In the genomic region with DNA sequence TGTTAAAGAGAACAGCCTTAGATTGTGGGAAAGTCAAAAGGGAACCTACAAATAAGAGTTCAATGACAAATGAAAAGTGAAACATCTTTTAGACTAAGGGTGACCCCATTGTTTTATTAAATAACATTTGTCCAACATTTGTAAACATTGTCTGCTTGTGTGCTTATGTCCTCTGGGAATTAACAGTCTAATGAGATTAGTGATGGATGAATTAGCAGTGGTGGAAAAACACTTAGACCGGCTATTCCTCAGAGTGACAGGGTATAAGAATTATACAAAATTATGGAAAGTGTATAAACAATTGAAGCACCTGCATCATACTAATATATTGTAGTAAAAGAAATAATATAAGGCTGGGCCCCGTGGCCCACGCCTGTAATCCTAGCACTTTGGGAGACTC, we compare ENCODE assay signal across 18 cellular contexts. TPM values are rescaled to one million over a fixed set of nuclear protein-coding genes. Genes with fewer than 3 reads are reported as not detected.
DNase-seq lines count a peak whose midpoint lies in the region; ATAC-seq and TF ChIP-seq lines count a peak whose summit lies in the region.
"Had no signal": no experiment of that assay in that cellular context is flagged by ENCODE, and none has a peak within 500 bp of the region (broad histone marks: within the 10 kb centered on the region; RNA-seq: fewer than 3 reads in every experiment).

No MANE protein-coding gene starts in this region.

- RAD21 ChIA-PET in HCT116 (lab: Charles Lee; ENCODE audit: low non-redundant PET in 1 of 2, low total read pairs in 2 of 2, uncharacterized antibody in 2 of 2, unreplicated experiment in 2 of 2), result no interaction called here

- H2AFZ ChIP-seq in HCT116 (ENCODE audit: low read depth, low read length, poor library complexity, severe bottlenecking) (no peak overlapping the region), PC-9 (no peak overlapping the region)

- no peaks in the 10 kb centered on the region for H3K27me3 Mint-ChIP-seq in central memory CD8-positive, alpha-beta T cell

- H3K36me3 Mint-ChIP-seq in central memory CD8-positive, alpha-beta T cell (ENCODE audit: insufficient read depth), result peaks cover 29% of the 10 kb centered on the region
- H3K36me3 Mint-ChIP-seq: CD14-positive monocyte had no signal

- H3K79me2 ChIP-seq in HCT116 (ENCODE audit: insufficient read depth, low read length), result no peaks in the 10 kb centered on the region
- H3K79me2 ChIP-seq in PC-9 (ENCODE audit: low read depth), result peaks cover 4% of the 10 kb centered on the region; the same call in 1 of the 2 replicates

- peak overlapping the region in 10 of 11 experiments; percentile 20 to 93 (median 84); a peak in 14 of 22 replicates for H3K4me2 ChIP-seq in BLaER1 treated with 17β-estradiol and CSF1 and Interleukin-3, amounts not matched to agents 10 nM and 100 nM
- no peak overlapping the region for H3K4me2 ChIP-seq in HCT116 (ENCODE audit: low read length)
- H3K4me2 ChIP-seq in PC-9, result peak overlapping the region; percentile 95; the same call in 1 of the 2 replicates

- no peak for DNase-seq in HCT116 (ENCODE audit: low read depth, low spot score)
- DNase-seq in PC-9, result no peak
- no peak for DNase-seq in central memory CD8-positive, alpha-beta T cell (ENCODE audit: low spot score in 2 of 2)
- DNase-seq in hippocampal formation (lab: John Stamatoyannopoulos, UW), result no peak
- no peak for DNase-seq in SIG-M5 (lab: John Stamatoyannopoulos, UW)
- no peak for DNase-seq in MV-4-11 (lab: John Stamatoyannopoulos, UW)
- DNase-seq: activated gamma-delta T cell treated with Interleukin-2 at 50 U/mL for 16 hours; EL; KG1; left lung; NCI-H187; psoas muscle; stimulated activated CD4-positive, alpha-beta T cell treated with anti-CD3 and anti-CD28 coated beads, Interleukin-15, amount 100 ng/mL, for 24 hours; substantia nigra had no signal

- H3F3A ChIP-seq in PC-9 (ENCODE audit: insufficient read depth, low read depth), result peaks cover 38% of the 10 kb centered on the region

- H3K27ac ChIP-seq in BLaER1 treated with 17β-estradiol and CSF1 and Interleukin-3, amounts not matched to agents 10 nM and 100 nM, result peak overlapping the region in 9 of 11 experiments; percentile 89 to 99 (median 96); a peak in 15 of 22 replicates
- H3K27ac ChIP-seq in HCT116 (ENCODE audit: low read depth, low read length), result peak overlapping the region; percentile 85; the same call in 1 of the 2 replicates
- no peak overlapping the region for H3K27ac ChIP-seq in PC-9

- no peaks in the 10 kb centered on the region for H3K9me3 Mint-ChIP-seq in central memory CD8-positive, alpha-beta T cell
- H3K9me3 Mint-ChIP-seq: CD14-positive monocyte had no signal

- no peak overlapping the region for H3K4me3 ChIP-seq in BLaER1 treated with 17β-estradiol and CSF1 and Interleukin-3, amounts not matched to agents 10 nM and 100 nM
- H3K4me3 ChIP-seq in HCT116 (replicated peaks in 1 of 2; ENCODE audit: low read depth in 1 of 2, low read length in 2 of 2) (no peak overlapping the region), PC-9 (no peak overlapping the region)
- H3K4me3 ChIP-seq: left lung had no signal

- no peak for TF ChIP-seq POLR2A in HCT116 (IDR thresholded peaks at IDR 0.05; ENCODE audit: borderline replicate concordance, extremely low read depth, insufficient read depth, insufficient read length)

- peak overlapping the region in 4 of 11 experiments; percentile 21 to 98 (median 96); a peak in 5 of 22 replicates for H3K9ac ChIP-seq in BLaER1 treated with 17β-estradiol and CSF1 and Interleukin-3, amounts not matched to agents 10 nM and 100 nM
- no peak overlapping the region; the same call in 1 of the 2 replicates for H3K9ac ChIP-seq in HCT116 (ENCODE audit: low read length)

- H3K9me2 ChIP-seq in HCT116 (ENCODE audit: insufficient read depth) (no peaks in the 10 kb centered on the region), PC-9 (ENCODE audit: insufficient read depth) (no peaks in the 10 kb centered on the region)

- TF ChIP-seq CTCF in HCT116 (IDR thresholded peaks at IDR 0.05 in 2 of 3, conservative IDR thresholded peaks at IDR 0.05 in 1 of 3; ENCODE audit: borderline replicate concordance in 1 of 3, insufficient read depth in 1 of 3, low read depth in 2 of 3, low read length in 2 of 3) (no peak), PC-9 (conservative IDR thresholded peaks at IDR 0.05) (no peak)

- intact Hi-C loops in HCT116 (cut with micrococcal nuclease) (loop anchor here (2.0 to 10.0 kb wide), 2 partner anchors 45 to 1837 kb away; a partner anchor contains a TSS), PC-9 (cut with micrococcal nuclease; ENCODE audit: unreplicated experiment) (no loop called here)

- H4K20me1 ChIP-seq in BLaER1 treated with 17β-estradiol and CSF1 and Interleukin-3, amounts not matched to agents 10 nM and 100 nM, result peaks cover 0 to 8% (median 0%) of the 10 kb centered on the region in 11 experiments; a peak in 6 of 22 replicates
- H4K20me1 ChIP-seq in HCT116 (ENCODE audit: insufficient read depth) (no peaks in the 10 kb centered on the region), PC-9 (ENCODE audit: insufficient read depth) (no peaks in the 10 kb centered on the region)

- peaks cover 26% of the 10 kb centered on the region for H3K4me1 Mint-ChIP-seq in central memory CD8-positive, alpha-beta T cell

- no peaks in the 10 kb centered on the region for H3K9me3 ChIP-seq in BLaER1 treated with 17β-estradiol and CSF1 and Interleukin-3, amounts not matched to agents 10 nM and 100 nM (replicated peaks in 1 of 11)
- no peaks in the 10 kb centered on the region for H3K9me3 ChIP-seq in HCT116 (ENCODE audit: control insufficient read depth in 1 of 2, insufficient read depth in 1 of 2, low read depth in 1 of 2, low read length in 2 of 2)
- H3K9me3 ChIP-seq in PC-9 (ENCODE audit: insufficient read depth, low read depth), result no peaks in the 10 kb centered on the region
- H3K9me3 ChIP-seq: breast epithelium, left lung, psoas muscle had no signal

- H3K27ac Mint-ChIP-seq in central memory CD8-positive, alpha-beta T cell (ENCODE audit: low read depth), result peak overlapping the region; percentile 57
- H3K27ac Mint-ChIP-seq: CD14-positive monocyte had no signal

- POLR2A ChIA-PET in HCT116 (lab: Charles Lee) (interaction anchor here (0.8 to 6.1 kb wide), 8 partner anchors 26 to 131 kb away, joined by 3 to 76 read pairs (median 32); a partner anchor contains a TSS), PC-9 (lab: Charles Lee; ENCODE audit: unreplicated experiment) (interaction anchor here (0.6 kb wide), 1 partner anchor 108 kb away, joined by 4 read pairs; no protein-coding TSS in a partner anchor)

- no peak for TF ChIP-seq RAD21 in HCT116 (IDR thresholded peaks at IDR 0.05; ENCODE audit: low read depth)

- H3K36me3 ChIP-seq in BLaER1 treated with 17β-estradiol and CSF1 and Interleukin-3, amounts not matched to agents 10 nM and 100 nM, result no peaks in the 10 kb centered on the region
- H3K36me3 ChIP-seq in HCT116 (ENCODE audit: control insufficient read depth in 1 of 2, insufficient read depth in 2 of 2, low read length in 2 of 2) (no peaks in the 10 kb centered on the region), PC-9 (ENCODE audit: low read depth) (no peaks in the 10 kb centered on the region)
- H3K36me3 ChIP-seq: breast epithelium, left lung had no signal

- ATAC-seq in HCT116 (no peak), GM21367 (IDR thresholded peaks at IDR 0.05; ENCODE audit: unreplicated experiment) (no peak)
- ATAC-seq in central memory CD8-positive, alpha-beta T cell (replicated peaks; ENCODE audit: extremely low read depth, poor library complexity, severe bottlenecking), result no peak
- ATAC-seq: left lung, psoas muscle had no signal

- H3K4me1 ChIP-seq in BLaER1 treated with 17β-estradiol and CSF1 and Interleukin-3, amounts not matched to agents 10 nM and 100 nM, result peaks cover 27 to 53% (median 31%) of the 10 kb centered on the region in 10 experiments
- peaks cover 30 to 54% of the 10 kb centered on the region in 2 experiments for H3K4me1 ChIP-seq in HCT116 (ENCODE audit: control insufficient read depth in 1 of 2, insufficient read depth in 2 of 2, low read length in 2 of 2)
- H3K4me1 ChIP-seq in PC-9 (replicated peaks; ENCODE audit: insufficient read depth), result peaks cover 26% of the 10 kb centered on the region
- H3K4me1 ChIP-seq: breast epithelium had no signal

- H3K4me3 Mint-ChIP-seq in central memory CD8-positive, alpha-beta T cell, result no peak overlapping the region
- H3K4me3 Mint-ChIP-seq: CD14-positive monocyte had no signal

- no peaks in the 10 kb centered on the region for H3K27me3 ChIP-seq in BLaER1 treated with 17β-estradiol and CSF1 and Interleukin-3, amounts not matched to agents 10 nM and 100 nM
- H3K27me3 ChIP-seq in HCT116 (ENCODE audit: insufficient read depth, low read length), result no peaks in the 10 kb centered on the region
- H3K27me3 ChIP-seq in PC-9 (ENCODE audit: insufficient read depth, low read depth), result no peaks in the 10 kb centered on the region
- H3K27me3 ChIP-seq: breast epithelium, left lung had no signal

- CTCF ChIA-PET in HCT116 (lab: Charles Lee), result no interaction called here
- CTCF ChIA-PET in PC-9 (lab: Charles Lee), result interaction anchor here (0.6 kb wide), 1 partner anchor 538 kb away, joined by 3 read pairs; no protein-coding TSS in a partner anchor

- BruUV-seq in HCT116 (replicated peaks; lab: Mats Ljungman, UMichigan), result no TSS peak
- BruUV-seq in PC-9 (replicated peaks; lab: Mats Ljungman, UMichigan), result no TSS peak

TF ChIP-seq in HCT116, 20 proteins besides CTCF, POLR2A, EP300 and RAD21 (continues in another document):
- TF ChIP-seq ZNF274 (IDR thresholded peaks at IDR 0.05; ENCODE audit: low read depth, low read length) (no peak), CEBPB (IDR thresholded peaks at IDR 0.05; ENCODE audit: low read depth) (no peak), TCF7L2 (IDR thresholded peaks at IDR 0.05; ENCODE audit: borderline replicate concordance, extremely low read depth, insufficient read depth, insufficient read length) (no peak), ELF1 (IDR thresholded peaks at IDR 0.05; ENCODE audit: borderline replicate concordance, low read depth) (no peak), ZFX (IDR thresholded peaks at IDR 0.05) (no peak)
- TF ChIP-seq, protein P1, sequence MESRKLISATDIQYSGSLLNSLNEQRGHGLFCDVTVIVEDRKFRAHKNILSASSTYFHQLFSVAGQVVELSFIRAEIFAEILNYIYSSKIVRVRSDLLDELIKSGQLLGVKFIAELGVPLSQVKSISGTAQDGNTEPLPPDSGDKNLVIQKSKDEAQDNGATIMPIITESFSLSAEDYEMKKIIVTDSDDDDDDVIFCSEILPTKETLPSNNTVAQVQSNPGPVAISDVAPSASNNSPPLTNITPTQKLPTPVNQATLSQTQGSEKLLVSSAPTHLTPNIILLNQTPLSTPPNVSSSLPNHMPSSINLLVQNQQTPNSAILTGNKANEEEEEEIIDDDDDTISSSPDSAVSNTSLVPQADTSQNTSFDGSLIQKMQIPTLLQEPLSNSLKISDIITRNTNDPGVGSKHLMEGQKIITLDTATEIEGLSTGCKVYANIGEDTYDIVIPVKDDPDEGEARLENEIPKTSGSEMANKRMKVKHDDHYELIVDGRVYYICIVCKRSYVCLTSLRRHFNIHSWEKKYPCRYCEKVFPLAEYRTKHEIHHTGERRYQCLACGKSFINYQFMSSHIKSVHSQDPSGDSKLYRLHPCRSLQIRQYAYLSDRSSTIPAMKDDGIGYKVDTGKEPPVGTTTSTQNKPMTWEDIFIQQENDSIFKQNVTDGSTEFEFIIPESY (IDR thresholded peaks at IDR 0.05; ENCODE audit: extremely low read depth, insufficient replicate concordance, low read length), result no peak

RNA-seq across cellular contexts. Expression of gene HFE, which starts 29.3 kb away (rescaled TPM):
- 9.8 TPM for total RNA-seq in HCT116 (2021; ENCODE audit: unreplicated experiment)
- 12.0 and 13.4 TPM in 2 replicates for polyA plus RNA-seq in HCT116 (2012)
- 33.3 and 46.0 TPM in 2 replicates for total RNA-seq in PC-9 (2021)
